Comparison of ENCODE assay signal across 15 cellular contexts in the genomic region with DNA sequence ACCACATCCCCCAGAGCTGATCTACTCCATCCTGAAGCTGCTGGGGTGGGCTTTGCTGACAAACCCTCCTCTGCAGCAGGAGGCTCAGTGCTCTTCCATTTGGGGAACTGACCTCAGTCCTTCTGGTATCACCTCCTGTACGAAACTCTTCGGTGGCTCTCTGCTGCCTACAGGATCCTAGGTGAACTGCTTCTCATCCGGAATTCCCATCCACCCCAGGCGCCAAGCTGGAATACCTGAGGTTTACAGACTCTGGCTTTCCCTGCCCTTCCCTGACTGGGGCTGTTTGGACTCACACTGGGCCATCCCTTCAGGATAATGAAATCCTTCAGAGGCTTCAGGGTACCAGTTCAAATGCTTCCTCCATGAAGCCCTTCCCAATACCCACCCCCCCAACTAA.
"Had no signal": no experiment of that assay in that cellular context is flagged by ENCODE, and none has a peak within 500 bp of the region (broad histone marks: within the 10 kb centered on the region; RNA-seq: fewer than 3 reads in every experiment).

No MANE protein-coding gene starts in this region.

- H3K9me3 ChIP-seq: body of pancreas, sigmoid colon, thyroid gland had no signal

- DNase-seq: activated CD4-positive, alpha-beta T cell treated with anti-CD3 and anti-CD28 coated beads for 48 hours; activated CD4-positive, CD25-positive, alpha-beta regulatory T cell; activated CD8-positive, alpha-beta memory T cell treated with anti-CD3 and anti-CD28 coated beads for 24 hours; activated CD8-positive, alpha-beta memory T cell treated with anti-CD3 and anti-CD28 coated beads, Interleukin-2, amount 50 U/mL, for 48 hours; body of pancreas; dorsolateral prefrontal cortex; hippocampal formation; left cardiac atrium; naive thymus-derived CD8-positive, alpha-beta T cell; sigmoid colon; stimulated activated CD8-positive, alpha-beta memory T cell treated with anti-CD3 and anti-CD28 coated beads, Interleukin-4, amount 100 ng/mL, for 48 hours; stimulated activated naive CD4-positive, alpha-beta T cell treated with Interleukin-2 at 50 U/mL for 16 hours; T1000; thyroid gland had no signal

- H3K4me3 ChIP-seq: body of pancreas, dorsolateral prefrontal cortex, sigmoid colon, thyroid gland had no signal

- H3K27me3 ChIP-seq: body of pancreas, dorsolateral prefrontal cortex, sigmoid colon, thyroid gland had no signal

- FAIRE-seq: islet of Langerhans had no signal

- H3K4me1 ChIP-seq: body of pancreas, sigmoid colon, thyroid gland had no signal

- ATAC-seq: body of pancreas; left cardiac atrium; naive thymus-derived CD8-positive, alpha-beta T cell had no signal

- H3K27ac ChIP-seq: body of pancreas, sigmoid colon, thyroid gland had no signal
